13 cellular contexts compared by ENCODE assay signal in genomic region chr1:16628361-16629111, GRCh38. TPM values are rescaled to one million over a fixed set of nuclear protein-coding genes. Genes with fewer than 3 reads are reported as not detected.
DNase-seq lines count a peak whose midpoint lies in the region; ATAC-seq and TF ChIP-seq lines count a peak whose summit lies in the region.
"Had no signal": no experiment of that assay in that cellular context is flagged by ENCODE, and none has a peak within 500 bp of the region (broad histone marks: within the 10 kb centered on the region; RNA-seq: fewer than 3 reads in every experiment).

No MANE protein-coding gene starts in this region.

- H3K9me3 Mint-ChIP-seq in central memory CD8-positive, alpha-beta T cell, result no peaks in the 10 kb centered on the region
- H3K9me3 Mint-ChIP-seq in nephron progenitor cell, result no peaks in the 10 kb centered on the region

- H3K4me1 ChIP-seq in left ventricle myocardium inferior (no peaks in the 10 kb centered on the region), aorta (ENCODE audit: control insufficient read depth in 1 of 2, insufficient read depth in 2 of 2, low read length in 2 of 2) (no peaks in the 10 kb centered on the region)
- H3K4me1 ChIP-seq: ascending aorta had no signal

- peaks cover 12% of the 10 kb centered on the region for H3K4me1 Mint-ChIP-seq in central memory CD8-positive, alpha-beta T cell
- peaks cover 8% of the 10 kb centered on the region for H3K4me1 Mint-ChIP-seq in nephron progenitor cell

- H3K27ac ChIP-seq in left ventricle myocardium inferior (replicated peaks), result no peak overlapping the region
- no peak overlapping the region for H3K27ac ChIP-seq in aorta (ENCODE audit: low read depth in 1 of 2, low read length in 2 of 2)
- H3K27ac ChIP-seq: ascending aorta, C4-2B had no signal

- DNase-seq in Right ventricle myocardium inferior (ENCODE audit: missing footprints) (peak; percentile 71), left ventricle myocardium inferior (no peak), nephron progenitor cell (peak; percentile 16), aorta (peak; percentile 56 to 83), ACHN (no peak), OCI-M2 (lab: John Stamatoyannopoulos, UW; ENCODE audit: unreplicated experiment) (no peak)
- no peak for DNase-seq in central memory CD8-positive, alpha-beta T cell (ENCODE audit: low spot score in 2 of 2)
- DNase-seq: midbrain, NCI-H1417, NCI-H774 had no signal

- ATAC-seq in Right ventricle myocardium inferior, result no peak
- no peak for ATAC-seq in central memory CD8-positive, alpha-beta T cell (replicated peaks; ENCODE audit: extremely low read depth, poor library complexity, severe bottlenecking)
- no peak for ATAC-seq in aorta (ENCODE audit: low FRiP score)
- ATAC-seq in GM18498 (IDR thresholded peaks at IDR 0.05; ENCODE audit: unreplicated experiment), result no peak

- H3K9me3 ChIP-seq in left ventricle myocardium inferior (replicated peaks), result no peaks in the 10 kb centered on the region
- H3K9me3 ChIP-seq in aorta (ENCODE audit: control insufficient read depth, low read length), result no peaks in the 10 kb centered on the region
- H3K9me3 ChIP-seq: ascending aorta had no signal

- intact Hi-C loops in Right ventricle myocardium inferior (cut with DNase I) (no loop called here), left ventricle myocardium inferior (cut with micrococcal nuclease) (no loop called here), aorta (cut with DNase I) (no loop called here)

- H3K27me3 Mint-ChIP-seq in central memory CD8-positive, alpha-beta T cell, result no peaks in the 10 kb centered on the region
- peaks cover 4% of the 10 kb centered on the region for H3K27me3 Mint-ChIP-seq in nephron progenitor cell (ENCODE audit: low read depth, poor library complexity)

- peak overlapping the region; percentile 30 for H3K27ac Mint-ChIP-seq in central memory CD8-positive, alpha-beta T cell (ENCODE audit: low read depth)
- H3K27ac Mint-ChIP-seq in nephron progenitor cell, result no peak overlapping the region

- H3K36me3 ChIP-seq in left ventricle myocardium inferior (peaks cover 96% of the 10 kb centered on the region), aorta (ENCODE audit: control insufficient read depth in 1 of 2, insufficient read depth in 2 of 2, low read length in 1 of 2) (peaks cover 3 to 16% of the 10 kb centered on the region in 2 donors)

- no peaks in the 10 kb centered on the region for H3K27me3 ChIP-seq in left ventricle myocardium inferior (ENCODE audit: low read depth)
- no peaks in the 10 kb centered on the region for H3K27me3 ChIP-seq in aorta (ENCODE audit: control insufficient read depth in 1 of 2, insufficient read depth in 2 of 2, low read length in 1 of 2)
- H3K27me3 ChIP-seq: ascending aorta had no signal

- peaks cover 37% of the 10 kb centered on the region for H3K36me3 Mint-ChIP-seq in central memory CD8-positive, alpha-beta T cell (ENCODE audit: insufficient read depth)
- H3K36me3 Mint-ChIP-seq in nephron progenitor cell (ENCODE audit: low read depth), result peaks cover 67% of the 10 kb centered on the region

- H3K4me3 ChIP-seq in left ventricle myocardium inferior, result no peak overlapping the region
- H3K4me3 ChIP-seq in aorta (ENCODE audit: low read length in 2 of 2), result no peak overlapping the region
- H3K4me3 ChIP-seq: ascending aorta had no signal

- TF ChIP-seq CTCF in left ventricle myocardium inferior (IDR thresholded peaks at IDR 0.05; ENCODE audit: borderline replicate concordance) (no peak), nephron progenitor cell (IDR thresholded peaks at IDR 0.05) (no peak)

- no peak overlapping the region for H3K4me3 Mint-ChIP-seq in central memory CD8-positive, alpha-beta T cell
- no peak overlapping the region for H3K4me3 Mint-ChIP-seq in nephron progenitor cell

- in situ Hi-C loops in ACHN (cut with HindIII; ENCODE audit: low pct_ligation_motif_present, low pct_unique_long_range_greater_than_20kb, low sequenced_read_pairs), result no loop called here

- WGBS in aorta, 2 donors, result 90% methylated on average over 19 of the region's 19 CpGs

RNA-seq across cellular contexts. Expression of gene NBPF1, which starts 15.2 kb away (rescaled TPM):
- 12.4 TPM for total RNA-seq in Right ventricle myocardium inferior
- 9.7 TPM for total RNA-seq in left ventricle myocardium inferior
- 10 to 100 TPM; 15.5 to 55.0 TPM for total RNA-seq in aorta
- polyA plus RNA-seq in aorta, result 1 to 10 TPM; 7.9 to 9.6 TPM

RNA-seq across cellular contexts. Expression of gene RNU1-3, which starts 38.2 kb away (rescaled TPM):
- total RNA-seq in Right ventricle myocardium inferior (4,572 TPM), left ventricle myocardium inferior (6,072 TPM), aorta (1,000 to 10,000 TPM; 7,231 to 8,154 TPM)
- polyA plus RNA-seq in aorta, result not detected

Comparison
In these comparisons a context has a peak if more than half of its experiments do, and no peak if none do; other contexts are left out.
1. DNase-seq: peak in Right ventricle myocardium inferior (single experiment), nephron progenitor cell (single experiment) and aorta (2 of 2); none in left ventricle myocardium inferior (single experiment), central memory CD8-positive, alpha-beta T cell (0 of 2), ACHN (single experiment) and OCI-M2 (single experiment).